8 cellular contexts compared by ENCODE assay signal in the genomic region with DNA sequence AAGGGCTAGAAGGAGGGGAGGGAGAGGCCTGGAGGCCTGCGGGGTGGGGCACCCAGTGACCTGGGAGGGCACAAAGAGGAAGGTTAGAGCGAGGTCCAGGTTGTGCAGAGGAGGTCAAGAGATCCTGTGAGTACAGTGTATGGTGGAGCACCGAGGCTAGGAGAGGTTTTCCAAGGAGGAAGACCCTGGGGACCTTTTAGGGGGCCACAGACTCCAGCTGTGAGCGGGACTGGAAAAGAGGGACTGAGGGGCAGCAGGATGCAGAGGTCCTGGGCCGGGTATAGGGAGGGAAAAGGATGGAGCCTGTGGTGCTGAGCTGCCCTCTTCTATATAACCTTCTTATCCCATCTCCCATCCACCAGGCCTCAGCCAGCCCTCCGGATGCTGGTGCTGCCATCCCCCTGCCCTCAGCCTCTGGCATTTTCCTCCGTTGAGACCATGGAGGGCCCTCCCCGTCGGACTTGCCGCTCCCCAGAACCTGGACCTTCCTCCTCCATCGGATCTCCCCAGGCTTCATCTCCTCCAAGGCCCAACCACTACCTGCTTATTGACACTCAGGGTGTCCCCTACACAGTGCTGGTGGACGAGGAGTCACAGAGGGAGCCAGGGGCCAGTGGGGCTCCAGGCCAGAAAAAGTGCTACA. TPM values are rescaled to one million over a fixed set of nuclear protein-coding genes. Genes with fewer than 3 reads are reported as not detected.
DNase-seq lines count a peak whose midpoint lies in the region; ATAC-seq and TF ChIP-seq lines count a peak whose summit lies in the region.

No MANE protein-coding gene starts in this region.

- H3K4ac ChIP-seq in trophoblast cell (ENCODE audit: low read depth, low read length) = peak overlapping the region; percentile 96

- H3K27me3 ChIP-seq in DOHH2 (ENCODE audit: control insufficient read depth, low read length) (no peaks in the 10 kb centered on the region), SJSA1 (replicated peaks) (no peaks in the 10 kb centered on the region), fibroblast of lung (ENCODE audit: control insufficient read depth, insufficient read depth, low read length) (no peaks in the 10 kb centered on the region), trophoblast cell (ENCODE audit: insufficient read depth, low read length) (no peaks in the 10 kb centered on the region)

- TF ChIP-seq CTCF in DOHH2 (IDR thresholded peaks at IDR 0.05; ENCODE audit: low read depth, low read length, poor library complexity, severe bottlenecking) (no peak), fibroblast of lung (conservative IDR thresholded peaks at IDR 0.05 in 1 of 2, IDR thresholded peaks at IDR 0.05 in 1 of 2; ENCODE audit: low read depth in 1 of 2, low read length in 2 of 2) (no peak)

- peak overlapping the region; percentile 21 for H2BK120ac ChIP-seq in trophoblast cell (ENCODE audit: insufficient read depth, low read length, poor library complexity)

- H3K4me1 ChIP-seq in DOHH2 (ENCODE audit: control insufficient read depth, low read length) = peaks cover 63% of the 10 kb centered on the region
- peaks cover 51% of the 10 kb centered on the region for H3K4me1 ChIP-seq in SJSA1 (replicated peaks)
- peaks cover 16% of the 10 kb centered on the region for H3K4me1 ChIP-seq in fibroblast of lung (ENCODE audit: control insufficient read depth, extremely low read depth, insufficient read depth, low read length)
- H3K4me1 ChIP-seq in trophoblast cell (ENCODE audit: control insufficient read depth in 1 of 2, insufficient read depth in 2 of 2, low read length in 2 of 2) = peaks cover 18 to 32% of the 10 kb centered on the region in 2 experiments

- peak overlapping the region; percentile 79 for H2AK5ac ChIP-seq in trophoblast cell (ENCODE audit: low read length)

- DNase-seq in SJSA1 (ENCODE audit: low read depth in 1 of 2, low spot score in 2 of 2) = no peak
- no peak for DNase-seq in fibroblast of lung (ENCODE audit: low read depth in 2 of 2)
- DNase-seq in trophoblast cell = no peak
- no peak for DNase-seq in GM19240 (ENCODE audit: insufficient read length, low spot score)
- DNase-seq in stimulated activated CD4-positive, alpha-beta T cell treated with anti-CD3 and anti-CD28 coated beads, Interleukin-4, amount 100 ng/mL, for 4 hours = no peak
- no peak for DNase-seq in DMS79 (lab: John Stamatoyannopoulos, UW)

- H4K91ac ChIP-seq in trophoblast cell (ENCODE audit: low read depth, low read length) = peak overlapping the region; percentile 69

- peak overlapping the region; percentile 85 for H4K8ac ChIP-seq in trophoblast cell (ENCODE audit: low read depth, low read length)

- peak overlapping the region; percentile 62 for H4K12ac ChIP-seq in trophoblast cell (ENCODE audit: low read depth, low read length)

- H3K18ac ChIP-seq in trophoblast cell (ENCODE audit: low read length) = no peak overlapping the region

- H3K9me2 ChIP-seq in DOHH2 (replicated peaks; ENCODE audit: control insufficient read depth, low read length) = no peaks in the 10 kb centered on the region

- peaks cover 44% of the 10 kb centered on the region for H3F3A ChIP-seq in DOHH2 (ENCODE audit: control insufficient read depth, insufficient read depth)

- H3K4me3 ChIP-seq in DOHH2 (ENCODE audit: low read length) (peak overlapping the region; percentile 95), SJSA1 (peak overlapping the region; percentile 63), fibroblast of lung (replicated peaks in 1 of 4; ENCODE audit: control extremely low read depth in 1 of 4, insufficient read depth in 1 of 4, low read depth in 3 of 4, low read length in 4 of 4) (peak overlapping the region; percentile 81 to 87 (median 85)), trophoblast cell (ENCODE audit: low read depth, low read length) (peak overlapping the region; percentile 85)

- WGBS in trophoblast cell (ENCODE audit: extremely low coverage, insufficient coverage, insufficient read length) = no CpG with 5 or more reads among the region's 12 CpGs

- H4K20me1 ChIP-seq in DOHH2 (ENCODE audit: control insufficient read depth, insufficient read depth, low read depth, low read length) = no peaks in the 10 kb centered on the region
- H4K20me1 ChIP-seq in fibroblast of lung (ENCODE audit: control insufficient read depth, extremely low read depth, insufficient read depth, low read length) = no peaks in the 10 kb centered on the region

- H3K23ac ChIP-seq in trophoblast cell (ENCODE audit: low read length) = no peak overlapping the region

- peaks cover 31% of the 10 kb centered on the region for H3K79me1 ChIP-seq in trophoblast cell (ENCODE audit: low read length)

- H3K36me3 ChIP-seq in DOHH2 (ENCODE audit: control insufficient read depth, low read length) = peaks cover 63% of the 10 kb centered on the region
- H3K36me3 ChIP-seq in SJSA1 = peaks cover 40% of the 10 kb centered on the region
- H3K36me3 ChIP-seq in fibroblast of lung (ENCODE audit: control insufficient read depth, insufficient read depth, low read length) = peaks cover 12% of the 10 kb centered on the region
- peaks cover 13% of the 10 kb centered on the region in 2 experiments for H3K36me3 ChIP-seq in trophoblast cell (ENCODE audit: control insufficient read depth in 1 of 2, insufficient read depth in 2 of 2, low read length in 2 of 2)

- H3K9me3 ChIP-seq in DOHH2 (ENCODE audit: control insufficient read depth, insufficient read depth, low read length) (no peaks in the 10 kb centered on the region), SJSA1 (replicated peaks) (no peaks in the 10 kb centered on the region), fibroblast of lung (ENCODE audit: control insufficient read depth, insufficient read depth, low read depth, low read length) (no peaks in the 10 kb centered on the region), trophoblast cell (ENCODE audit: insufficient read depth, low read depth, low read length) (no peaks in the 10 kb centered on the region)

- H3K14ac ChIP-seq in trophoblast cell (ENCODE audit: low read length) = peak overlapping the region; percentile 80

- H3K4me2 ChIP-seq in DOHH2 (ENCODE audit: low read length) = peak overlapping the region; percentile 87
- H3K4me2 ChIP-seq in fibroblast of lung (ENCODE audit: extremely low read depth, insufficient read depth, low read length) = peak overlapping the region; percentile 55
- H3K4me2 ChIP-seq in trophoblast cell (ENCODE audit: low read length) = peak overlapping the region; percentile 87

- H2BK5ac ChIP-seq in trophoblast cell (ENCODE audit: low read depth, low read length, poor library complexity) = peak overlapping the region; percentile 37

- no peak for ATAC-seq in GM21619 (IDR thresholded peaks at IDR 0.05; ENCODE audit: unreplicated experiment)

- H2BK12ac ChIP-seq in trophoblast cell (ENCODE audit: low read length) = no peak overlapping the region

- H3K27ac ChIP-seq in DOHH2 (ENCODE audit: low read depth, low read length) = peak overlapping the region; percentile 99
- no peak overlapping the region for H3K27ac ChIP-seq in SJSA1
- H3K27ac ChIP-seq in fibroblast of lung (ENCODE audit: insufficient read depth, low read length) = peak overlapping the region; percentile 51
- no peak overlapping the region for H3K27ac ChIP-seq in trophoblast cell (ENCODE audit: low read depth, low read length)

- H2AFZ ChIP-seq in fibroblast of lung (ENCODE audit: low read length) (no peak overlapping the region), trophoblast cell (ENCODE audit: insufficient read depth, low read length, poor library complexity) (no peak overlapping the region)

- H3K9ac ChIP-seq in fibroblast of lung (ENCODE audit: insufficient read depth, low read length) (peak overlapping the region; percentile 74), trophoblast cell (ENCODE audit: low read length) (peak overlapping the region; percentile 94)

- peaks cover 83% of the 10 kb centered on the region for H3K79me2 ChIP-seq in DOHH2 (ENCODE audit: control insufficient read depth, low read length)
- peaks cover 30% of the 10 kb centered on the region for H3K79me2 ChIP-seq in fibroblast of lung (ENCODE audit: control insufficient read depth, insufficient read depth, low read length)
- peaks cover 27% of the 10 kb centered on the region for H3K79me2 ChIP-seq in trophoblast cell (ENCODE audit: control insufficient read depth, insufficient read depth, low read length, poor library complexity)

RNA-seq across cellular contexts. Expression of a gene that starts 0.9 kb away (rescaled TPM):
- total RNA-seq in SJSA1 (2014; rRNA removed; shearing (Covaris generic)) = 5.5 and 10.1 TPM in 2 replicates
- total RNA-seq in fibroblast of lung = 33.4 and 40.1 TPM in 2 replicates
- polyA plus RNA-seq in fibroblast of lung = 9.0 and 9.2 TPM in 2 replicates
- polyA plus RNA-seq in fibroblast of lung (2012) = 17.5 and 21.5 TPM in 2 replicates
- polyA minus RNA-seq in fibroblast of lung (ENCODE audit: low replicate concordance) = 22.9 and 26.9 TPM in 2 replicates
- polyA plus RNA-seq in trophoblast cell (2013) = 27.4 and 27.9 TPM in 2 replicates

RNA-seq across cellular contexts. Expression of a gene that starts 3.5 kb away (rescaled TPM):
- total RNA-seq in SJSA1 (2014; rRNA removed; shearing (Covaris generic)) = 6.5 and 6.9 TPM in 2 replicates
- total RNA-seq in fibroblast of lung = 3.3 and 4.1 TPM in 2 replicates
- 7.2 and 10.9 TPM in 2 replicates for polyA plus RNA-seq in fibroblast of lung
- 43.9 and 54.1 TPM in 2 replicates for polyA plus RNA-seq in fibroblast of lung (2012)
- 59.2 and 75.6 TPM in 2 replicates for polyA minus RNA-seq in fibroblast of lung (ENCODE audit: low replicate concordance)
- polyA plus RNA-seq in trophoblast cell (2013) = 24.2 and 24.6 TPM in 2 replicates

RNA-seq across cellular contexts. Expression of a gene that starts 3.7 kb away (rescaled TPM):
- total RNA-seq in SJSA1 (2014; rRNA removed; shearing (Covaris generic)) = 3.5 and 6.0 TPM in 2 replicates
- total RNA-seq in fibroblast of lung = 8.0 and 10.2 TPM in 2 replicates
- polyA plus RNA-seq in fibroblast of lung = 4.5 and 5.9 TPM in 2 replicates
- 8.2 and 16.1 TPM in 2 replicates for polyA plus RNA-seq in fibroblast of lung (2012)
- polyA minus RNA-seq in fibroblast of lung (ENCODE audit: low replicate concordance) = 7.1 and 9.6 TPM in 2 replicates
- 14.4 and 14.6 TPM in 2 replicates for polyA plus RNA-seq in trophoblast cell (2013)

RNA-seq across cellular contexts. Expression of a gene that starts 10.5 kb away (rescaled TPM):
- total RNA-seq in SJSA1 (2014; rRNA removed; shearing (Covaris generic)) = 137 and 183 TPM in 2 replicates
- 66.8 and 84.1 TPM in 2 replicates for total RNA-seq in fibroblast of lung
- 53.5 and 93.3 TPM in 2 replicates for polyA plus RNA-seq in fibroblast of lung
- 114 and 197 TPM in 2 replicates for polyA plus RNA-seq in fibroblast of lung (2012)
- polyA minus RNA-seq in fibroblast of lung (ENCODE audit: low replicate concordance) = 121 and 206 TPM in 2 replicates
- polyA plus RNA-seq in trophoblast cell (2013) = 128 and 132 TPM in 2 replicates

RNA-seq across cellular contexts. Expression of a gene that starts 19.9 kb away (rescaled TPM):
- total RNA-seq in SJSA1 (2014; rRNA removed; shearing (Covaris generic)) = 4.7 and 10.2 TPM in 2 replicates
- total RNA-seq in fibroblast of lung = 4.6 and 5.6 TPM in 2 replicates
- polyA plus RNA-seq in fibroblast of lung = 1.6 and 2.0 TPM in 2 replicates
- 4.9 and 5.5 TPM in 2 replicates for polyA plus RNA-seq in fibroblast of lung (2012)
- 4.9 and 5.3 TPM in 2 replicates for polyA minus RNA-seq in fibroblast of lung (ENCODE audit: low replicate concordance)
- polyA plus RNA-seq in trophoblast cell (2013) = 3.4 and 3.8 TPM in 2 replicates

Comparison
In these comparisons a context has a peak if more than half of its experiments do, and no peak if none do; other contexts are left out.
1. H3K27ac ChIP-seq: peak in DOHH2 (single experiment) and fibroblast of lung (single experiment); none in SJSA1 (single experiment) and trophoblast cell (single experiment).
2. Peak in every context shown above with its lines, with median percentiles within 50 percentile points of each other: H3K4me2 ChIP-seq and H3K4me3 ChIP-seq.